1 cellular context compared by ENCODE assay signal in the genomic region with DNA sequence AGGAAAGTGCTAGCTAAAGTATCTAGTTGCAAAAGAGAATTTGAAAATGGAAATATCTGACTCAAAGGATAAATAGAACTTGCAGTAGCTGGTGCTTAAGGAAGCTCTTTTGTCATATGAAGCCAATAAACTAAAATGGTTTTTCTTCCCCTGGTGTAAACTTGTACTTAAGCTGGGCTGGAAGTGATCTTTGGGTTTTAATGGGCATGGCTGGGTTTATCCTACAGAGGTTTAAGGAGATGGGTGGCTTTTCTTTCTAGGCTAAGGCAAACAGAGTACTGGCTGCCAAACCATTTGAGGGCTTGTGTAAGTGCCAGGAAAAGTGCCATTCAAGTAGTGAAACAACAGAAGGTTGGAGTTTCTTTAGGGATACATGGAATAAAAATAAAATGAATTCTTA.
TF ChIP-seq lines count a peak whose summit lies in the region.

No MANE protein-coding gene starts in this region.

TF ChIP-seq in GM23338, 12 proteins besides CTCF, POLR2A, EP300 and RAD21 (continued from another document):
- TF ChIP-seq, protein P1, sequence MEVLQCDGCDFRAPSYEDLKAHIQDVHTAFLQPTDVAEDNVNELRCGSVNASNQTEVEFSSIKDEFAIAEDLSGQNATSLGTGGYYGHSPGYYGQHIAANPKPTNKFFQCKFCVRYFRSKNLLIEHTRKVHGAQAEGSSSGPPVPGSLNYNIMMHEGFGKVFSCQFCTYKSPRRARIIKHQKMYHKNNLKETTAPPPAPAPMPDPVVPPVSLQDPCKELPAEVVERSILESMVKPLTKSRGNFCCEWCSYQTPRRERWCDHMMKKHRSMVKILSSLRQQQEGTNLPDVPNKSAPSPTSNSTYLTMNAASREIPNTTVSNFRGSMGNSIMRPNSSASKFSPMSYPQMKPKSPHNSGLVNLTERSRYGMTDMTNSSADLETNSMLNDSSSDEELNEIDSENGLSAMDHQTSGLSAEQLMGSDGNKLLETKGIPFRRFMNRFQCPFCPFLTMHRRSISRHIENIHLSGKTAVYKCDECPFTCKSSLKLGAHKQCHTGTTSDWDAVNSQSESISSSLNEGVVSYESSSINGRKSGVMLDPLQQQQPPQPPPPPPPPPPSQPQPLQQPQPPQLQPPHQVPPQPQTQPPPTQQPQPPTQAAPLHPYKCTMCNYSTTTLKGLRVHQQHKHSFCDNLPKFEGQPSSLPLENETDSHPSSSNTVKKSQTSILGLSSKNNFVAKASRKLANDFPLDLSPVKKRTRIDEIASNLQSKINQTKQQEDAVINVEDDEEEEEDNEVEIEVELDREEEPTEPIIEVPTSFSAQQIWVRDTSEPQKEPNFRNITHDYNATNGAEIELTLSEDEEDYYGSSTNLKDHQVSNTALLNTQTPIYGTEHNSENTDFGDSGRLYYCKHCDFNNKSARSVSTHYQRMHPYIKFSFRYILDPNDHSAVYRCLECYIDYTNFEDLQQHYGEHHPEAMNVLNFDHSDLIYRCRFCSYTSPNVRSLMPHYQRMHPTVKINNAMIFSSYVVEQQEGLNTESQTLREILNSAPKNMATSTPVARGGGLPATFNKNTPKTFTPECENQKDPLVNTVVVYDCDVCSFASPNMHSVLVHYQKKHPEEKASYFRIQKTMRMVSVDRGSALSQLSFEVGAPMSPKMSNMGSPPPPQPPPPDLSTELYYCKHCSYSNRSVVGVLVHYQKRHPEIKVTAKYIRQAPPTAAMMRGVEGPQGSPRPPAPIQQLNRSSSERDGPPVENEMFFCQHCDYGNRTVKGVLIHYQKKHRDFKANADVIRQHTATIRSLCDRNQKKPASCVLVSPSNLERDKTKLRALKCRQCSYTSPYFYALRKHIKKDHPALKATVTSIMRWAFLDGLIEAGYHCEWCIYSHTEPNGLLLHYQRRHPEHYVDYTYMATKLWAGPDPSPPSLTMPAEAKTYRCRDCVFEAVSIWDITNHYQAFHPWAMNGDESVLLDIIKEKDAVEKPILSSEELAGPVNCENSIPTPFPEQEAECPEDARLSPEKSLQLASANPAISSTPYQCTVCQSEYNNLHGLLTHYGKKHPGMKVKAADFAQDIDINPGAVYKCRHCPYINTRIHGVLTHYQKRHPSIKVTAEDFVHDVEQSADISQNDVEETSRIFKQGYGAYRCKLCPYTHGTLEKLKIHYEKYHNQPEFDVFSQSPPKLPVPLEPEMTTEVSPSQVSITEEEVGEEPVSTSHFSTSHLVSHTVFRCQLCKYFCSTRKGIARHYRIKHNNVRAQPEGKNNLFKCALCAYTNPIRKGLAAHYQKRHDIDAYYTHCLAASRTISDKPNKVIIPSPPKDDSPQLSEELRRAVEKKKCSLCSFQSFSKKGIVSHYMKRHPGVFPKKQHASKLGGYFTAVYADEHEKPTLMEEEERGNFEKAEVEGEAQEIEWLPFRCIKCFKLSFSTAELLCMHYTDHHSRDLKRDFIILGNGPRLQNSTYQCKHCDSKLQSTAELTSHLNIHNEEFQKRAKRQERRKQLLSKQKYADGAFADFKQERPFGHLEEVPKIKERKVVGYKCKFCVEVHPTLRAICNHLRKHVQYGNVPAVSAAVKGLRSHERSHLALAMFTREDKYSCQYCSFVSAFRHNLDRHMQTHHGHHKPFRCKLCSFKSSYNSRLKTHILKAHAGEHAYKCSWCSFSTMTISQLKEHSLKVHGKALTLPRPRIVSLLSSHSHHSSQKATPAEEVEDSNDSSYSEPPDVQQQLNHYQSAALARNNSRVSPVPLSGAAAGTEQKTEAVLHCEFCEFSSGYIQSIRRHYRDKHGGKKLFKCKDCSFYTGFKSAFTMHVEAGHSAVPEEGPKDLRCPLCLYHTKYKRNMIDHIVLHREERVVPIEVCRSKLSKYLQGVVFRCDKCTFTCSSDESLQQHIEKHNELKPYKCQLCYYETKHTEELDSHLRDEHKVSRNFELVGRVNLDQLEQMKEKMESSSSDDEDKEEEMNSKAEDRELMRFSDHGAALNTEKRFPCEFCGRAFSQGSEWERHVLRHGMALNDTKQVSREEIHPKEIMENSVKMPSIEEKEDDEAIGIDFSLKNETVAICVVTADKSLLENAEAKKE (CRISPR knock-in tag; IDR thresholded peaks at IDR 0.05), result no peak
- no peak for TF ChIP-seq POLR2AphosphoS5 (IDR thresholded peaks at IDR 0.05; ENCODE audit: low read depth)
- TF ChIP-seq, protein P2, sequence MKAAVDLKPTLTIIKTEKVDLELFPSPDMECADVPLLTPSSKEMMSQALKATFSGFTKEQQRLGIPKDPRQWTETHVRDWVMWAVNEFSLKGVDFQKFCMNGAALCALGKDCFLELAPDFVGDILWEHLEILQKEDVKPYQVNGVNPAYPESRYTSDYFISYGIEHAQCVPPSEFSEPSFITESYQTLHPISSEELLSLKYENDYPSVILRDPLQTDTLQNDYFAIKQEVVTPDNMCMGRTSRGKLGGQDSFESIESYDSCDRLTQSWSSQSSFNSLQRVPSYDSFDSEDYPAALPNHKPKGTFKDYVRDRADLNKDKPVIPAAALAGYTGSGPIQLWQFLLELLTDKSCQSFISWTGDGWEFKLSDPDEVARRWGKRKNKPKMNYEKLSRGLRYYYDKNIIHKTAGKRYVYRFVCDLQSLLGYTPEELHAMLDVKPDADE (IDR thresholded peaks at IDR 0.05), result no peak
- TF ChIP-seq ZNF114 (CRISPR knock-in tag; IDR thresholded peaks at IDR 0.05), result no peak
